23 cellular contexts compared by ENCODE assay signal in the genomic region with DNA sequence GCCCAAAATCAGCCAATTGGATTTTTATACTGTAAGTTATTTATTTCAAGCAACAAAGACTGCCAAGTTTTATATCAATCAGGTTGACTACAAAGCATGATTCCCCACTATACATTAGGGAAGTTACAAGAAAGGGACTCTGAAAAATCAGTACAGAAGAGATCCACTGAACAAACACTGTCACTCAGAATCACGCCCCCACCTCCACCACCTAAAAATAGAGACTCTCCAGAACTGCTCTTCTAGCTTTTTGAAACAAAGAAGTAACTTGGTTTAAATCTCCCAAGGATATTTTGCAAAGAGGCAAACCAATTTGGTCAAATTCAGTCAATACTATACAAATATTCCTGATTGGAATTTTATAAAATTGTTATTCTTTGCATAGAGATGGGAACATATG.
"Had no signal": no experiment of that assay in that cellular context is flagged by ENCODE, and none has a peak within 500 bp of the region (broad histone marks: within the 10 kb centered on the region; RNA-seq: fewer than 3 reads in every experiment).

No MANE protein-coding gene starts in this region.

- H3K4me3 ChIP-seq: stomach, suprapubic skin, testis, thoracic aorta, thyroid gland, tibial artery, transverse colon, upper lobe of left lung, upper lobe of right lung, uterus, vagina had no signal

- H3K27me3 ChIP-seq: stomach, suprapubic skin, testis, thyroid gland, tibial artery, transverse colon, upper lobe of left lung, upper lobe of right lung, uterus, vagina had no signal

- H3K36me3 ChIP-seq: stomach, suprapubic skin, thoracic aorta, thyroid gland, tibial artery, transverse colon, upper lobe of left lung, upper lobe of right lung, vagina had no signal

- DNase-seq: stimulated activated CD4-positive, alpha-beta T cell treated with anti-CD3 and anti-CD28 coated beads, Interleukin-2, amount 100 ng/mL, for 48 hours; stimulated activated CD4-positive, alpha-beta T cell treated with anti-CD3 and anti-CD28 coated beads, Interleukin-4, amount 100 ng/mL, for 1 hour; stimulated activated CD4-positive, alpha-beta T cell treated with anti-CD3 and anti-CD28 coated beads, Interleukin-4, amount 100 ng/mL, for 24 hours; stimulated activated CD4-positive, alpha-beta T cell treated with anti-CD3 and anti-CD28 coated beads, Interleukin-4, amount 100 ng/mL, for 4 hours; stimulated activated CD8-positive, alpha-beta memory T cell treated with anti-CD3 and anti-CD28 coated beads, Interleukin-4, amount 100 ng/mL, for 48 hours; stimulated activated naive B cell treated with anti-CD40 and anti-IgM and Interleukin-4, amounts not matched to agents 10 μg/mL and 1 μg/mL and 100 μg/mL, for 72 hours; stimulated activated naive CD4-positive, alpha-beta T cell; stimulated activated naive CD4-positive, alpha-beta T cell treated with Interleukin-2 at 50 U/mL for 16 hours; stimulated activated naive CD8-positive, alpha-beta T cell treated with anti-CD3 and anti-CD28 coated beads, Interleukin-15, amount 100 ng/mL, for 72 hours; stimulated activated naive CD8-positive, alpha-beta T cell treated with anti-CD3 and anti-CD28 coated beads, Interleukin-15, Interleukin-2, amounts not matched to agents 100 U/mL and 50 U/mL, for 24 hours; stomach; substantia nigra; testis; thyroid gland; tibial artery; transverse colon; trophoblast cell; upper lobe of left lung; upper lobe of right lung; uterus had no signal

- H3K9me3 ChIP-seq: testis, thoracic aorta, thyroid gland, tibial artery, transverse colon, upper lobe of left lung, upper lobe of right lung, uterus, vagina had no signal

- H3K27ac ChIP-seq: stomach, suprapubic skin, testis, thoracic aorta, thyroid gland, tibial artery, transverse colon, upper lobe of left lung, upper lobe of right lung, uterus, vagina had no signal

- H3K4me1 ChIP-seq: stomach, suprapubic skin, testis, thyroid gland, tibial artery, transverse colon, upper lobe of left lung, upper lobe of right lung, uterus, vagina had no signal
